Comparison of ENCODE assay signal across 1 cellular context in genomic region chr2:55311444-55311870, GRCh38.
TF ChIP-seq lines count a peak whose summit lies in the region.

No MANE protein-coding gene starts in this region.

TF ChIP-seq in GM23338, 12 proteins besides CTCF, POLR2A, EP300 and RAD21 (continued from another document):
- TF ChIP-seq ZNF462 (CRISPR knock-in tag; IDR thresholded peaks at IDR 0.05) (no peak), POLR2AphosphoS5 (IDR thresholded peaks at IDR 0.05; ENCODE audit: low read depth) (no peak), STAT1 (IDR thresholded peaks at IDR 0.05; ENCODE audit: unreplicated experiment) (no peak), JUNB (IDR thresholded peaks at IDR 0.05; ENCODE audit: unreplicated experiment) (no peak), ZNF114 (CRISPR knock-in tag; IDR thresholded peaks at IDR 0.05) (no peak), EZH2 (IDR thresholded peaks at IDR 0.05; ENCODE audit: low read depth, unreplicated experiment) (no peak)
